8 cellular contexts compared by ENCODE assay signal in genomic region chr6:30618270-30618787, GRCh38. TPM values are rescaled to one million over a fixed set of nuclear protein-coding genes. Genes with fewer than 3 reads are reported as not detected.
DNase-seq lines count a peak whose midpoint lies in the region; ATAC-seq and TF ChIP-seq lines count a peak whose summit lies in the region.

No MANE protein-coding gene starts in this region.

- H3K36me3 ChIP-seq in GM06990 (ENCODE audit: control insufficient read depth, insufficient read depth, low read length), result peaks cover 16% of the 10 kb centered on the region
- H3K36me3 ChIP-seq in parathyroid adenoma (ENCODE audit: control insufficient read depth, insufficient read depth, low read length), result peaks cover 15% of the 10 kb centered on the region

- ATAC-seq in GM21737 (IDR thresholded peaks at IDR 0.05; ENCODE audit: unreplicated experiment) (no peak), GM18867 (IDR thresholded peaks at IDR 0.05; ENCODE audit: unreplicated experiment) (no peak)

- H3K4me3 ChIP-seq in GM06990 (replicated peaks; ENCODE audit: low read depth, low read length) (peak overlapping the region; percentile 84), epithelial cell of proximal tubule (ENCODE audit: low read depth, low read length) (peak overlapping the region; percentile 85), parathyroid adenoma (ENCODE audit: low read depth, low read length) (peak overlapping the region; percentile 100)

- H3K27me3 ChIP-seq in GM06990 (replicated peaks; ENCODE audit: control insufficient read depth, insufficient read depth, low read length) (no peaks in the 10 kb centered on the region), parathyroid adenoma (ENCODE audit: control insufficient read depth, insufficient read depth, low read length) (no peaks in the 10 kb centered on the region)

- peak overlapping the region; percentile 22 for H3K9ac ChIP-seq in parathyroid adenoma

- no peak for TF ChIP-seq CTCF in GM06990 (IDR thresholded peaks at IDR 0.05; ENCODE audit: insufficient read depth, low read length, poor library complexity, severe bottlenecking)
- TF ChIP-seq CTCF in epithelial cell of proximal tubule (conservative IDR thresholded peaks at IDR 0.05; ENCODE audit: low read depth, low read length), result no peak
- no peak for TF ChIP-seq CTCF in parathyroid adenoma (IDR thresholded peaks at IDR 0.05)

- H3K9me3 ChIP-seq in parathyroid adenoma (ENCODE audit: control insufficient read depth, low read length), result no peaks in the 10 kb centered on the region

- DNase-seq in GM06990 (ENCODE audit: extremely low read depth, insufficient read length) (no peak), OCI-M1 (lab: John Stamatoyannopoulos, UW) (peak; percentile 62), epithelial cell of proximal tubule (ENCODE audit: low read depth) (no peak), SIG-M5 (lab: John Stamatoyannopoulos, UW) (no peak), NCI-H187 (lab: John Stamatoyannopoulos, UW) (no peak)

- H3K4me2 ChIP-seq in parathyroid adenoma (ENCODE audit: low read length), result peak overlapping the region; percentile 86

- peak overlapping the region; percentile 98 for H3K27ac ChIP-seq in parathyroid adenoma

- peak overlapping the region; percentile 81 for H2AFZ ChIP-seq in parathyroid adenoma

- peaks cover 33% of the 10 kb centered on the region for H3K79me2 ChIP-seq in parathyroid adenoma

- peaks cover 8% of the 10 kb centered on the region for H3K4me1 ChIP-seq in parathyroid adenoma

RNA-seq across cellular contexts. Expression of gene MRPS18B, which starts 0.7 kb away (rescaled TPM):
- total RNA-seq in epithelial cell of proximal tubule, result 65.8 and 87.4 TPM in 2 replicates

RNA-seq across cellular contexts. Expression of gene PPP1R10, which starts 1.3 kb away (rescaled TPM):
- 19.6 and 25.8 TPM in 2 replicates for total RNA-seq in epithelial cell of proximal tubule

RNA-seq across cellular contexts. Expression of gene ATAT1, which starts 8.3 kb away (rescaled TPM):
- 6.2 and 8.9 TPM in 2 replicates for total RNA-seq in epithelial cell of proximal tubule

RNA-seq across cellular contexts. Expression of gene C6orf136, which starts 28.6 kb away (rescaled TPM):
- total RNA-seq in epithelial cell of proximal tubule, result 4.6 and 10.5 TPM in 2 replicates

RNA-seq across cellular contexts. Expression of gene ABCF1, which starts 47.1 kb away (rescaled TPM):
- 49.0 and 70.5 TPM in 2 replicates for total RNA-seq in epithelial cell of proximal tubule
